In genomic region chr11:43172477-43172876, GRCh38 we compare ENCODE assay signal across 28 cellular contexts.
"Had no signal": no experiment of that assay in that cellular context is flagged by ENCODE, and none has a peak within 500 bp of the region (broad histone marks: within the 10 kb centered on the region; RNA-seq: fewer than 3 reads in every experiment).

No MANE protein-coding gene starts in this region.

- H3K27me3 ChIP-seq: stomach, suprapubic skin, testis, thyroid gland, tibial artery, tibial nerve, transverse colon, upper lobe of left lung, upper lobe of right lung, uterus, vagina had no signal

- H3K4me3 ChIP-seq: stomach, suprapubic skin, testis, thoracic aorta, thyroid gland, tibial artery, tibial nerve, transverse colon, upper lobe of left lung, upper lobe of right lung, uterus, vagina had no signal

- H3K4me1 ChIP-seq: stomach, suprapubic skin, testis, thyroid gland, tibial artery, tibial nerve, transverse colon, upper lobe of left lung, upper lobe of right lung, uterus, vagina had no signal

- H3K9me3 ChIP-seq: suprapubic skin, testis, thoracic aorta, thyroid gland, tibial artery, tibial nerve, transverse colon, upper lobe of left lung, upper lobe of right lung, uterus, vagina had no signal

- H3K36me3 ChIP-seq: stomach, suprapubic skin, thoracic aorta, thyroid gland, tibial artery, tibial nerve, transverse colon, upper lobe of left lung, upper lobe of right lung, uterus, vagina had no signal

- H3K27me3 Mint-ChIP-seq: stimulated activated memory B cell treated with anti-CD40 and anti-IgM and Interleukin-4, amounts not matched to agents 10 μg/mL and 1 μg/mL and 100 μg/mL, for 72 hours; stimulated activated naive B cell treated with anti-CD40 and anti-IgM and Interleukin-4, amounts not matched to agents 10 μg/mL and 1 μg/mL and 100 μg/mL, for 72 hours; stimulated activated naive CD8-positive, alpha-beta T cell treated with anti-CD3 and anti-CD28 coated beads, Interleukin-15, amount 100 ng/mL, for 72 hours; stimulated activated naive CD8-positive, alpha-beta T cell treated with anti-CD3 and anti-CD28 coated beads, Interleukin-15, Interleukin-2, amounts not matched to agents 100 ng/mL and 50 ng/mL, for 24 hours; type B pancreatic cell had no signal

- H3K4me1 Mint-ChIP-seq: stimulated activated effector memory CD8-positive, alpha-beta T cell treated with anti-CD3 and anti-CD28 coated beads, Interleukin-12 subunit alpha, Interleukin-12 subunit beta, amount 100 ng/mL, for 72 hours; stimulated activated memory B cell treated with anti-CD40 and anti-IgM and Interleukin-4, amounts not matched to agents 10 μg/mL and 1 μg/mL and 100 μg/mL, for 72 hours; stimulated activated naive B cell treated with anti-CD40 and anti-IgM and Interleukin-4, amounts not matched to agents 10 μg/mL and 1 μg/mL and 100 μg/mL, for 72 hours; stimulated activated naive CD8-positive, alpha-beta T cell treated with anti-CD3 and anti-CD28 coated beads, Interleukin-15, amount 100 ng/mL, for 72 hours had no signal

- H3K36me3 Mint-ChIP-seq: stimulated activated effector memory CD8-positive, alpha-beta T cell treated with anti-CD3 and anti-CD28 coated beads, Interleukin-12 subunit alpha, Interleukin-12 subunit beta, amount 100 ng/mL, for 72 hours; stimulated activated memory B cell treated with anti-CD40 and anti-IgM and Interleukin-4, amounts not matched to agents 10 μg/mL and 1 μg/mL and 100 μg/mL, for 72 hours; stimulated activated naive B cell treated with anti-CD40 and anti-IgM and Interleukin-4, amounts not matched to agents 10 μg/mL and 1 μg/mL and 100 μg/mL, for 72 hours; type B pancreatic cell had no signal

- DNase-seq: stimulated activated CD4-positive, alpha-beta T cell treated with anti-CD3 and anti-CD28 coated beads, Interleukin-2, amount 100 ng/mL, for 48 hours; stimulated activated CD4-positive, alpha-beta T cell treated with anti-CD3 and anti-CD28 coated beads, Interleukin-4, amount 100 ng/mL, for 1 hour; stimulated activated CD4-positive, alpha-beta T cell treated with anti-CD3 and anti-CD28 coated beads, Interleukin-4, amount 100 ng/mL, for 24 hours; stimulated activated CD4-positive, alpha-beta T cell treated with anti-CD3 and anti-CD28 coated beads, Interleukin-4, amount 100 ng/mL, for 4 hours; stimulated activated CD8-positive, alpha-beta memory T cell treated with anti-CD3 and anti-CD28 coated beads, Interleukin-4, amount 100 ng/mL, for 48 hours; stimulated activated naive B cell treated with anti-CD40 and anti-IgM and Interleukin-4, amounts not matched to agents 10 μg/mL and 1 μg/mL and 100 μg/mL, for 72 hours; stimulated activated naive CD4-positive, alpha-beta T cell; stimulated activated naive CD4-positive, alpha-beta T cell treated with Interleukin-2 at 50 U/mL for 16 hours; stimulated activated naive CD8-positive, alpha-beta T cell treated with anti-CD3 and anti-CD28 coated beads, Interleukin-15, amount 100 ng/mL, for 72 hours; stimulated activated naive CD8-positive, alpha-beta T cell treated with anti-CD3 and anti-CD28 coated beads, Interleukin-15, Interleukin-2, amounts not matched to agents 100 U/mL and 50 U/mL, for 24 hours; stomach; substantia nigra; testis; thyroid gland; tibial artery; transverse colon; trophoblast cell; upper lobe of left lung; upper lobe of right lung; uterus had no signal

- ATAC-seq: stimulated activated effector memory CD8-positive, alpha-beta T cell treated with anti-CD3 and anti-CD28 coated beads, Interleukin-12 subunit alpha, Interleukin-12 subunit beta, amount 100 ng/mL, for 72 hours; stimulated activated memory B cell treated with anti-CD40 and anti-IgM and Interleukin-4, amounts not matched to agents 10 μg/mL and 1 μg/mL and 100 μg/mL, for 72 hours; stimulated activated naive B cell treated with anti-CD40 and anti-IgM and Interleukin-4, amounts not matched to agents 10 μg/mL and 1 μg/mL and 100 μg/mL, for 72 hours; stimulated activated naive CD8-positive, alpha-beta T cell treated with anti-CD3 and anti-CD28 coated beads, Interleukin-15, amount 100 ng/mL, for 72 hours; stimulated activated naive CD8-positive, alpha-beta T cell treated with anti-CD3 and anti-CD28 coated beads, Interleukin-15, Interleukin-2, amounts not matched to agents 100 U/mL and 50 U/mL, for 24 hours; upper lobe of right lung had no signal

- H3K4me3 Mint-ChIP-seq: stimulated activated effector memory CD8-positive, alpha-beta T cell treated with anti-CD3 and anti-CD28 coated beads, Interleukin-12 subunit alpha, Interleukin-12 subunit beta, amount 100 ng/mL, for 72 hours; stimulated activated memory B cell treated with anti-CD40 and anti-IgM and Interleukin-4, amounts not matched to agents 10 μg/mL and 1 μg/mL and 100 μg/mL, for 72 hours; stimulated activated naive B cell treated with anti-CD40 and anti-IgM and Interleukin-4, amounts not matched to agents 10 μg/mL and 1 μg/mL and 100 μg/mL, for 72 hours; stimulated activated naive CD8-positive, alpha-beta T cell treated with anti-CD3 and anti-CD28 coated beads, Interleukin-15, amount 100 ng/mL, for 72 hours; stimulated activated naive CD8-positive, alpha-beta T cell treated with anti-CD3 and anti-CD28 coated beads, Interleukin-15, Interleukin-2, amounts not matched to agents 100 ng/mL and 50 ng/mL, for 24 hours; type B pancreatic cell had no signal

- H3K27ac Mint-ChIP-seq: stimulated activated effector memory CD8-positive, alpha-beta T cell treated with anti-CD3 and anti-CD28 coated beads, Interleukin-12 subunit alpha, Interleukin-12 subunit beta, amount 100 ng/mL, for 72 hours; stimulated activated memory B cell treated with anti-CD40 and anti-IgM and Interleukin-4, amounts not matched to agents 10 μg/mL and 1 μg/mL and 100 μg/mL, for 72 hours; stimulated activated naive B cell treated with anti-CD40 and anti-IgM and Interleukin-4, amounts not matched to agents 10 μg/mL and 1 μg/mL and 100 μg/mL, for 72 hours; stimulated activated naive CD8-positive, alpha-beta T cell treated with anti-CD3 and anti-CD28 coated beads, Interleukin-15, amount 100 ng/mL, for 72 hours; stimulated activated naive CD8-positive, alpha-beta T cell treated with anti-CD3 and anti-CD28 coated beads, Interleukin-15, Interleukin-2, amounts not matched to agents 100 ng/mL and 50 ng/mL, for 24 hours; type B pancreatic cell had no signal

- H3K27ac ChIP-seq: stomach, suprapubic skin, testis, thoracic aorta, thyroid gland, tibial artery, tibial nerve, transverse colon, upper lobe of left lung, upper lobe of right lung, uterus, vagina had no signal
